20 cellular contexts compared by ENCODE assay signal in genomic region chr10:112230325-112230988, GRCh38. TPM values are rescaled to one million over a fixed set of nuclear protein-coding genes. Genes with fewer than 3 reads are reported as not detected.
A peak's percentile ranks its signal among the peaks of the same experiment; 100 is the strongest.
DNase-seq lines count a peak whose midpoint lies in the region; ATAC-seq and TF ChIP-seq lines count a peak whose summit lies in the region.
"Had no signal": no experiment of that assay in that cellular context is flagged by ENCODE, and none has a peak within 500 bp of the region (broad histone marks: within the 10 kb centered on the region; RNA-seq: fewer than 3 reads in every experiment).

No MANE protein-coding gene starts in this region.

- no peaks in the 10 kb centered on the region for H3K9me2 ChIP-seq in PC-3 (replicated peaks; ENCODE audit: low read length)

- H3K9ac ChIP-seq in PC-3 (ENCODE audit: low read length), result no peak overlapping the region
- H3K9ac ChIP-seq in subcutaneous abdominal adipose tissue (ENCODE audit: low read length in 5 of 5), result no peak overlapping the region

- no TSS peak for BruUV-seq in PC-3 (replicated peaks; lab: Mats Ljungman, UMichigan)

- no peaks in the 10 kb centered on the region for H4K20me1 ChIP-seq in PC-3 (ENCODE audit: low read length)

- DNase-seq in DMS53 (lab: John Stamatoyannopoulos, UW) (peak; percentile 14), DMS53 treated with DMSO at 0.1 percent for 48 hours (lab: John Stamatoyannopoulos, UW; ENCODE audit: unreplicated experiment) (no peak), PC-3 (peak; percentile 23), fibroblast of mammary gland (ENCODE audit: low read depth) (peak; percentile 42), MG63 (no peak), foreskin fibroblast (no peak)
- DNase-seq: activated CD8-positive, alpha-beta memory T cell treated with anti-CD3 and anti-CD28 coated beads, Interleukin-2, amount 10 ng/mL, durations not matched to agents 7 days and 5 days; activated effector memory CD4-positive, alpha-beta T cell treated with Interleukin-2 at 50 U/mL for 16 hours; amygdala; naive B cell; NCI-H187 treated with DMSO at 0.1 percent for 48 hours; NCI-H510A; tibial artery had no signal

- no peaks in the 10 kb centered on the region for H3F3A ChIP-seq in PC-3 (ENCODE audit: low read length, unreplicated experiment)

- no peak overlapping the region for H3K27ac ChIP-seq in PC-3 (ENCODE audit: low read length)
- peak overlapping the region; percentile 37 for H3K27ac ChIP-seq in subcutaneous abdominal adipose tissue (ENCODE audit: low read depth, low read length)
- H3K27ac ChIP-seq: 22Rv1, C4-2B, gastroesophageal sphincter, tibial artery had no signal

- no peak for ATAC-seq in PC-3
- no peak for ATAC-seq in HG03097 (IDR thresholded peaks at IDR 0.05; ENCODE audit: low FRiP score, unreplicated experiment)
- ATAC-seq: activated CD8-positive, alpha-beta memory T cell treated with anti-CD3 and anti-CD28 coated beads, Interleukin-2, amount 10 ng/mL, durations not matched to agents 7 days and 5 days; gastroesophageal sphincter had no signal

- H3K36me3 ChIP-seq in PC-3 (ENCODE audit: low read depth, low read length), result no peaks in the 10 kb centered on the region
- no peaks in the 10 kb centered on the region for H3K36me3 ChIP-seq in subcutaneous abdominal adipose tissue (ENCODE audit: control insufficient read depth in 5 of 5, insufficient read depth in 5 of 5, low read length in 5 of 5)
- H3K36me3 ChIP-seq in MG63, result no peaks in the 10 kb centered on the region
- H3K36me3 ChIP-seq: gastroesophageal sphincter, tibial artery had no signal

- no peaks in the 10 kb centered on the region for H3K27me3 ChIP-seq in PC-3 (ENCODE audit: low read length)
- no peaks in the 10 kb centered on the region for H3K27me3 ChIP-seq in subcutaneous abdominal adipose tissue (ENCODE audit: control insufficient read depth in 5 of 5, insufficient read depth in 4 of 5, low read length in 5 of 5)
- H3K27me3 ChIP-seq in MG63, result no peaks in the 10 kb centered on the region
- H3K27me3 ChIP-seq: tibial artery had no signal

- TF ChIP-seq CTCF in PC-3 (conservative IDR thresholded peaks at IDR 0.05; ENCODE audit: low read depth, low read length) (no peak), fibroblast of mammary gland (conservative IDR thresholded peaks at IDR 0.05; ENCODE audit: control insufficient read depth, insufficient read depth, low read depth, low read length) (no peak), foreskin fibroblast (IDR thresholded peaks at IDR 0.05; ENCODE audit: low read depth, low read length) (no peak)

- intact Hi-C loops in PC-3 (cut with micrococcal nuclease), result no loop called here

- no peaks in the 10 kb centered on the region for H3K9me3 ChIP-seq in PC-3 (ENCODE audit: low read length)
- peaks cover 0 to 6% (median 0%) of the 10 kb centered on the region in 5 donors for H3K9me3 ChIP-seq in subcutaneous abdominal adipose tissue (ENCODE audit: control insufficient read depth in 5 of 5, low read length in 5 of 5)
- H3K9me3 ChIP-seq in MG63, result no peaks in the 10 kb centered on the region
- H3K9me3 ChIP-seq: gastroesophageal sphincter, tibial artery had no signal

- 0 out of 2 replicates have a peak, but pooled peaks cover 4% of the 10 kb centered on the region for H3K4me1 ChIP-seq in PC-3 (ENCODE audit: insufficient read depth, low read length)
- peaks cover 0 to 42% (median 26%) of the 10 kb centered on the region in 5 donors for H3K4me1 ChIP-seq in subcutaneous abdominal adipose tissue (ENCODE audit: control insufficient read depth in 5 of 5, insufficient read depth in 5 of 5, low read length in 5 of 5)
- H3K4me1 ChIP-seq: gastroesophageal sphincter, tibial artery had no signal

- no peak overlapping the region for H3K4me2 ChIP-seq in PC-3 (ENCODE audit: low read length)

- POLR2A ChIA-PET in PC-3 (lab: Charles Lee; ENCODE audit: unreplicated experiment), result no interaction called here

- CTCF ChIA-PET in PC-3 (lab: Charles Lee), result no interaction called here

- no peak overlapping the region for H2AFZ ChIP-seq in PC-3 (ENCODE audit: low read length)

- H3K4me3 ChIP-seq in PC-3 (ENCODE audit: low read length) (no peak overlapping the region), fibroblast of mammary gland (ENCODE audit: control insufficient read depth, low read depth, low read length) (no peak overlapping the region), subcutaneous abdominal adipose tissue (ENCODE audit: low read depth in 1 of 5, low read length in 5 of 5) (no peak overlapping the region), MG63 (no peak overlapping the region), foreskin fibroblast (ENCODE audit: low read depth in 1 of 2, low read length in 2 of 2) (no peak overlapping the region)
- H3K4me3 ChIP-seq: gastroesophageal sphincter, tibial artery had no signal

- H3K79me2 ChIP-seq in PC-3 (ENCODE audit: low read length), result no peaks in the 10 kb centered on the region

RNA-seq across cellular contexts. Expression of gene GPAM, which starts 46.9 kb away (rescaled TPM):
- 5.4 and 6.2 TPM in 2 replicates for total RNA-seq in PC-3 (2014; rRNA removed)
- 4.4 and 7.3 TPM in 2 replicates for total RNA-seq in MG63 (2014; rRNA removed; shearing (Covaris generic); ENCODE audit: low replicate concordance)

RNA-seq across cellular contexts. Expression of gene TECTB, which starts 52.7 kb away (rescaled TPM):
- total RNA-seq in PC-3 (2014; rRNA removed), result not detected in 2 replicates
- total RNA-seq in MG63 (2014; rRNA removed; shearing (Covaris generic); ENCODE audit: low replicate concordance), result not detected in 2 replicates
- total RNA-seq: activated CD8-positive, alpha-beta memory T cell treated with anti-CD3 and anti-CD28 coated beads, Interleukin-2, amount 10 ng/mL, durations not matched to agents 7 days and 5 days; chondrocyte; gastroesophageal sphincter; posterior vena cava had no signal

Comparison
In these comparisons a context has a peak if more than half of its experiments do, and no peak if none do; other contexts are left out.
1. DNase-seq: peak in DMS53 (single experiment), PC-3 (single experiment) and fibroblast of mammary gland (single experiment); none in DMS53 treated with DMSO at 0.1 percent for 48 hours (single experiment), MG63 (single experiment) and foreskin fibroblast (0 of 2).